2 cellular contexts compared by ENCODE assay signal in genomic region chr11:122141757-122142156, GRCh38.
TF ChIP-seq lines count a peak whose summit lies in the region.

No MANE protein-coding gene starts in this region.

TF ChIP-seq in IMR-90, 13 proteins besides CTCF, POLR2A, EP300 and RAD21 (continued from another document):
- no peak for TF ChIP-seq CHD1 (IDR thresholded peaks at IDR 0.05; ENCODE audit: low read depth, low read length)
- no peak for TF ChIP-seq SMC3 (IDR thresholded peaks at IDR 0.05; ENCODE audit: low read depth, low read length)
- TF ChIP-seq BHLHE40 (IDR thresholded peaks at IDR 0.05; ENCODE audit: low read depth, low read length): no peak
TF ChIP-seq in IMR-90: peak in this region for 0.

TF ChIP-seq in HEK293T, 16 proteins besides CTCF, POLR2A, EP300 and RAD21 (continued from another document):
- no peak for TF ChIP-seq FOXA1 (IDR thresholded peaks at IDR 0.05)
- TF ChIP-seq BHLHE40 (IDR thresholded peaks at IDR 0.05; ENCODE audit: borderline replicate concordance): no peak
- TF ChIP-seq ARNT (IDR thresholded peaks at IDR 0.05): no peak
- no peak for TF ChIP-seq SUZ12 (IDR thresholded peaks at IDR 0.05)
- TF ChIP-seq L3MBTL2 (conservative IDR thresholded peaks at IDR 0.05): no peak
- TF ChIP-seq, protein P1, sequence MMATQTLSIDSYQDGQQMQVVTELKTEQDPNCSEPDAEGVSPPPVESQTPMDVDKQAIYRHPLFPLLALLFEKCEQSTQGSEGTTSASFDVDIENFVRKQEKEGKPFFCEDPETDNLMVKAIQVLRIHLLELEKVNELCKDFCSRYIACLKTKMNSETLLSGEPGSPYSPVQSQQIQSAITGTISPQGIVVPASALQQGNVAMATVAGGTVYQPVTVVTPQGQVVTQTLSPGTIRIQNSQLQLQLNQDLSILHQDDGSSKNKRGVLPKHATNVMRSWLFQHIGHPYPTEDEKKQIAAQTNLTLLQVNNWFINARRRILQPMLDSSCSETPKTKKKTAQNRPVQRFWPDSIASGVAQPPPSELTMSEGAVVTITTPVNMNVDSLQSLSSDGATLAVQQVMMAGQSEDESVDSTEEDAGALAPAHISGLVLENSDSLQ (IDR thresholded peaks at IDR 0.05): no peak
- no peak for TF ChIP-seq ELF4 (IDR thresholded peaks at IDR 0.05)
- no peak for TF ChIP-seq FOXM1 (IDR thresholded peaks at IDR 0.05; ENCODE audit: borderline replicate concordance)
- TF ChIP-seq HDGF (IDR thresholded peaks at IDR 0.05; ENCODE audit: borderline replicate concordance): no peak
- TF ChIP-seq CTBP1 (IDR thresholded peaks at IDR 0.05; ENCODE audit: borderline replicate concordance): no peak
